Comparison of ENCODE assay signal across 1 cellular context in the genomic region with DNA sequence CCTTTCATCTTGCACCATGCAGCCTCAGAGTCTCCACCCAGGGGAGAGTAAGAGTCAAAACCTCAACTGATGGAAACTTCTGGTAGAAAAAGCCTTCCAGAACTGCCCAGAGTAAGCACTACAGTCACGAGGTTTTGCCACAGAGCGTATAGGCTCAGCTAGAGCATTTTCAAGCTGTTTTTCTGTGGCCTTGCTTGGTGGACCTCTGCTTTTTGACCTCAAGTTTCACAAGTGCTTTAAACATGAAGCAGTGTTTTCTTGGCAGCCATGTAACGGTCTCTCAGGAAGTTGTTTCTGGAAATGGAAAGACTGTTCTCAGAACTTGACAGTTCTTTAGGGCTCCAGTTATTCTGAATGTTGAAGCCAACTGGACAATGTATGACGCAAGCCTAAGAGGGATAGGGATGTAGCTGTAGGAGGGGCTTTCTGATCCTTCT.
TF ChIP-seq lines count a peak whose summit lies in the region.

No MANE protein-coding gene starts in this region.

TF ChIP-seq in GM12878, 131 proteins besides CTCF, POLR2A, EP300 and RAD21 (continued from another document):
- TF ChIP-seq, protein P1, sequence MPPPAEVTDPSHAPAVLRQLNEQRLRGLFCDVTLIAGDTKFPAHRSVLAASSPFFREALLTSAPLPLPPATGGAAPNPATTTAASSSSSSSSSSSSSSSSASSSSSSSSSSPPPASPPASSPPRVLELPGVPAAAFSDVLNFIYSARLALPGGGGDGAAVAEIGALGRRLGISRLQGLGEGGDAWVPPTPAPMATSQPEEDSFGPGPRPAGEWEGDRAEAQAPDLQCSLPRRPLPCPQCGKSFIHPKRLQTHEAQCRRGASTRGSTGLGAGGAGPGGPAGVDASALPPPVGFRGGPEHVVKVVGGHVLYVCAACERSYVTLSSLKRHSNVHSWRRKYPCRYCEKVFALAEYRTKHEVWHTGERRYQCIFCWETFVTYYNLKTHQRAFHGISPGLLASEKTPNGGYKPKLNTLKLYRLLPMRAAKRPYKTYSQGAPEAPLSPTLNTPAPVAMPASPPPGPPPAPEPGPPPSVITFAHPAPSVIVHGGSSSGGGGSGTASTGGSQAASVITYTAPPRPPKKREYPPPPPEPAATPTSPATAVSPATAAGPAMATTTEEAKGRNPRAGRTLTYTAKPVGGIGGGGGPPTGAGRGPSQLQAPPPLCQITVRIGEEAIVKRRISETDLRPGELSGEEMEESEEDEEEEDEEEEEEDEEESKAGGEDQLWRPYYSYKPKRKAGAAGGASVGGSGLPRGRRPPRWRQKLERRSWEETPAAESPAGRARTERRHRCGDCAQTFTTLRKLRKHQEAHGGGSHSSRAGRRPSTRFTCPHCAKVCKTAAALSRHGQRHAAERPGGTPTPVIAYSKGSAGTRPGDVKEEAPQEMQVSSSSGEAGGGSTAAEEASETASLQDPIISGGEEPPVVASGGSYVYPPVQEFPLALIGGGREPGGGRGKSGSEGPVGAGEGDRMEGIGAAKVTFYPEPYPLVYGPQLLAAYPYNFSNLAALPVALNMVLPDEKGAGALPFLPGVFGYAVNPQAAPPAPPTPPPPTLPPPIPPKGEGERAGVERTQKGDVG (CRISPR knock-in tag; IDR thresholded peaks at IDR 0.05): no peak
- TF ChIP-seq SP1 (IDR thresholded peaks at IDR 0.05; ENCODE audit: low read depth, low read length): no peak
